Comparison of ENCODE assay signal across 8 cellular contexts in genomic region chr12:51238510-51239334, GRCh38. TPM values are rescaled to one million over a fixed set of nuclear protein-coding genes. Genes with fewer than 3 reads are reported as not detected.
DNase-seq lines count a peak whose midpoint lies in the region; ATAC-seq, FAIRE-seq and TF ChIP-seq lines count a peak whose summit lies in the region.

DAZAP2 (plus strand) TSS chr12:51238826; CDS start chr12:51238908, 82 bp downstream.

- H3K36me3 ChIP-seq in adrenal gland (replicated peaks in 1 of 2) (peaks cover 0 to 35% of the 10 kb centered on the region in 2 donors), heart right ventricle (peaks cover 0 to 39% (median 35%) of the 10 kb centered on the region in 9 donors)

- H3K4me3 Mint-ChIP-seq in T-cell (peak within 1 kb of the TSS; percentile 96 to 97 (median 96)), progenitor cell of endocrine pancreas (ENCODE audit: low read depth) (peak within 1 kb of the TSS; percentile 96)

- 0 to 1% (median 1%) methylated on average over 16 to 70 of the region's 70 CpGs for WGBS in adrenal gland, 4 donors
- 0 to 1% methylated on average over 70 of the region's 70 CpGs for WGBS in heart right ventricle, 2 donors

- H3K9me3 Mint-ChIP-seq in T-cell (no peaks in the 10 kb centered on the region), progenitor cell of endocrine pancreas (ENCODE audit: low read depth) (no peaks in the 10 kb centered on the region)

- H3K4me3 ChIP-seq in adrenal gland: peak within 1 kb of the TSS; percentile 73 to 100 (median 92)
- H3K4me3 ChIP-seq in heart right ventricle: peak within 1 kb of the TSS; percentile 68 to 100 (median 92)

- peak within 1 kb of the TSS; percentile 99 to 100 for H3K27ac Mint-ChIP-seq in T-cell
- peak within 1 kb of the TSS; percentile 100 for H3K27ac Mint-ChIP-seq in progenitor cell of endocrine pancreas

- FAIRE-seq in GM12892 (lab: Jason Lieb, UNC): peak; percentile 98

- H3K9me3 ChIP-seq in adrenal gland (replicated peaks in 1 of 3) (no peaks in the 10 kb centered on the region), heart right ventricle (no peaks in the 10 kb centered on the region)

- CTCF ChIA-PET in T-cell (lab: Charles Lee): interaction anchor here (0.5 to 1.7 kb wide), 10 partner anchors 18 to 473 kb away, joined by 3 to 27 read pairs (median 4); partner anchors contain the start of gene POU6F1 (in 1 of the 2)

- peaks cover 42 to 46% (median 44%) of the 10 kb centered on the region in 3 donors for H3K4me1 Mint-ChIP-seq in T-cell
- H3K4me1 Mint-ChIP-seq in progenitor cell of endocrine pancreas (ENCODE audit: low read depth): peaks cover 6% of the 10 kb centered on the region

- no peaks in the 10 kb centered on the region for H3K27me3 ChIP-seq in adrenal gland
- no peaks in the 10 kb centered on the region for H3K27me3 ChIP-seq in heart right ventricle

- H3K27me3 Mint-ChIP-seq in T-cell (no peaks in the 10 kb centered on the region), progenitor cell of endocrine pancreas (no peaks in the 10 kb centered on the region)

- ATAC-seq in HG02852 (IDR thresholded peaks at IDR 0.05; ENCODE audit: unreplicated experiment): peak; percentile 92
- ATAC-seq in T-cell (replicated peaks in 1 of 4): peak; percentile 89 to 94 (median 92)
- peak; percentile 98 to 99 (median 99) for ATAC-seq in heart right ventricle

- POLR2A ChIA-PET in T-cell (lab: Charles Lee): interaction anchor here (0.6 to 1.7 kb wide), 7 partner anchors 20 to 1615 kb away, joined by 3 to 22 read pairs (median 5); partner anchors contain the start of genes CSRNP2 (in 1 of the 2) and POU6F1 (in 1 of the 2)

- TF ChIP-seq POLR2A in GM12892 (IDR thresholded peaks at IDR 0.05; ENCODE audit: low read depth, low read length) (peak; percentile 90), adrenal gland (IDR thresholded peaks at IDR 0.05) (peak; percentile 95 to 96)

- peak within 1 kb of the TSS; percentile 98 to 100 (median 100) for H3K27ac ChIP-seq in adrenal gland
- H3K27ac ChIP-seq in heart right ventricle: peak within 1 kb of the TSS; percentile 96 to 100 (median 100)

- H3K36me3 Mint-ChIP-seq in T-cell (peaks cover 30% of the 10 kb centered on the region), progenitor cell of endocrine pancreas (ENCODE audit: insufficient read depth) (peaks cover 12% of the 10 kb centered on the region)

- peak in 3 of 6 experiments; percentile 22 to 35 (median 28) for TF ChIP-seq CTCF in adrenal gland (IDR thresholded peaks at IDR 0.05)
- peak in 6 of 9 donors; percentile 6 to 54 (median 37) for TF ChIP-seq CTCF in heart right ventricle (IDR thresholded peaks at IDR 0.05)
- TF ChIP-seq CTCF in progenitor cell of endocrine pancreas (IDR thresholded peaks at IDR 0.05; ENCODE audit: unreplicated experiment): peak; percentile 29

- intact Hi-C loops in adrenal gland (cut with DNase I): loop anchor here in 1 of 2 donors (10.0 kb wide), 1 partner anchor 184 kb away; no protein-coding TSS in a partner anchor
- intact Hi-C loops in heart right ventricle (cut with DNase I): loop anchor here in 6 of 10 donors (1.0 to 10.0 kb wide), 4 partner anchors 20 to 191 kb away; partner anchors contain the start of genes CSRNP2 (in 3 of the 6), TFCP2 (in 3 of the 6) and POU6F1 (in 2 of the 6)

- DNase-seq in GM12892 (ENCODE audit: insufficient read length): peak; percentile 93
- peak; percentile 56 for DNase-seq in NCI-H1436 treated with DMSO at 0.1 percent for 48 hours (lab: John Stamatoyannopoulos, UW)
- peak; percentile 86 to 97 (median 92) for DNase-seq in T-cell
- DNase-seq in adrenal gland: peak; percentile 96 to 99 (median 97)
- peak; percentile 96 to 97 for DNase-seq in heart right ventricle
- peak; percentile 93 for DNase-seq in progenitor cell of endocrine pancreas (ENCODE audit: low spot score, unreplicated experiment)
- DNase-seq in ureter (ENCODE audit: low spot score): peak; percentile 98

- peaks cover 8 to 28% of the 10 kb centered on the region in 2 donors for H3K4me1 ChIP-seq in adrenal gland (replicated peaks in 1 of 2)
- H3K4me1 ChIP-seq in heart right ventricle: peaks cover 8 to 47% (median 21%) of the 10 kb centered on the region in 9 donors

RNA-seq across cellular contexts. Expression of gene DAZAP2, which starts in this region (rescaled TPM):
- polyA plus RNA-seq in GM12892 (2012; ENCODE audit: missing spikeins): 107 TPM
- 100 to 1,000 TPM; 275 to 308 (median 282) TPM for total RNA-seq in T-cell
- 100 to 1,000 TPM; 146 to 454 (median 233) TPM for total RNA-seq in adrenal gland
- 100 to 1,000 TPM in 2 of 3 donors, 10 to 100 TPM in 1; 85.8 to 279 (median 116) TPM for polyA plus RNA-seq in adrenal gland
- 100 to 1,000 TPM; 140 to 185 (median 165) TPM for total RNA-seq in heart right ventricle
- polyA plus RNA-seq in heart right ventricle: 100 to 1,000 TPM in 1 of 2 donors, 10 to 100 TPM in 1; 39.7 to 228 TPM
- total RNA-seq in progenitor cell of endocrine pancreas: 103 and 106 TPM in 2 replicates
- total RNA-seq in ureter: 221 TPM

Comparison
In these comparisons a context has a peak if more than half of its experiments do, and no peak if none do; other contexts are left out.
1. Peak in every context shown above with its lines: DNase-seq, ATAC-seq, H3K4me3 ChIP-seq and H3K27ac ChIP-seq.